1 cellular context compared by ENCODE assay signal in the genomic region with DNA sequence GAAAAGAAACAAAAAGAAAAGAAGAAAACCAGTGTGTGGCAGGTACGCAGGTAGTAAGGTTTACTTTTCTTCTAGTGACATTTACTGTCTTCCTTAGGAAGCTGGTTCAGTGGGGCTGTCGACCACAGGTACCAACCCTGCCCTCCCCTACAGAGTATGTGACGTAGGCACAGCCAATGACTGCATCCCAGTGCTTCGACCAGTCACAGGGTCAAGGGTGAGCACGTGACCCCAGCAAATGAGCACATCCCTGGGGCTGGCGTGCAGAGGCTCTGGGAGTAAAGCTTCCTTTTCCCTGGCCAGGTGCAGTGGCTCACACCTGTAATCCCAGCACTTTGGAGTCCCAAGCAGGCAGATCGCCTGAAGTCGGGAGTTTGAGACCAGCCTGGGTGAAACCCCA.
TF ChIP-seq lines count a peak whose summit lies in the region.

No MANE protein-coding gene starts in this region.

TF ChIP-seq in GM12878, 131 proteins besides CTCF, POLR2A, EP300 and RAD21 (continued from another document):
- no peak for TF ChIP-seq TBL1XR1 (IDR thresholded peaks at IDR 0.05; ENCODE audit: low read depth, low read length)
- TF ChIP-seq SUZ12 (IDR thresholded peaks at IDR 0.05; ENCODE audit: unreplicated experiment): no peak
- TF ChIP-seq LARP7 (IDR thresholded peaks at IDR 0.05): no peak
- TF ChIP-seq GATAD2B (conservative IDR thresholded peaks at IDR 0.05; ENCODE audit: low read depth): no peak
- no peak for TF ChIP-seq POLR2AphosphoS5 (IDR thresholded peaks at IDR 0.05; ENCODE audit: low read length)
- no peak for TF ChIP-seq CHD1 (IDR thresholded peaks at IDR 0.05; ENCODE audit: low read depth, low read length)
- TF ChIP-seq, protein P1, sequence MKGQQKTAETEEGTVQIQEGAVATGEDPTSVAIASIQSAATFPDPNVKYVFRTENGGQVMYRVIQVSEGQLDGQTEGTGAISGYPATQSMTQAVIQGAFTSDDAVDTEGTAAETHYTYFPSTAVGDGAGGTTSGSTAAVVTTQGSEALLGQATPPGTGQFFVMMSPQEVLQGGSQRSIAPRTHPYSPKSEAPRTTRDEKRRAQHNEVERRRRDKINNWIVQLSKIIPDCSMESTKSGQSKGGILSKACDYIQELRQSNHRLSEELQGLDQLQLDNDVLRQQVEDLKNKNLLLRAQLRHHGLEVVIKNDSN (IDR thresholded peaks at IDR 0.05; ENCODE audit: borderline replicate concordance, extremely low read length, insufficient read depth, low read depth, low read length): peak; percentile 96
- no peak for TF ChIP-seq GABPA (IDR thresholded peaks at IDR 0.05; ENCODE audit: low read depth)
- TF ChIP-seq TAF1 (IDR thresholded peaks at IDR 0.05; ENCODE audit: borderline replicate concordance, low read depth, low read length): no peak
- TF ChIP-seq RBBP5 (conservative IDR thresholded peaks at IDR 0.05): no peak
- no peak for TF ChIP-seq CEBPB (IDR thresholded peaks at IDR 0.05; ENCODE audit: borderline replicate concordance in 1 of 2, low read depth in 2 of 2, low read length in 2 of 2)
- no peak for TF ChIP-seq KAT2A (conservative IDR thresholded peaks at IDR 0.05; ENCODE audit: control insufficient read depth, low read depth, low read length)
- TF ChIP-seq IKZF1 (conservative IDR thresholded peaks at IDR 0.05): 0 out of 2 replicates have a peak, but pooled peaks have one; percentile 2
- TF ChIP-seq, protein P2, sequence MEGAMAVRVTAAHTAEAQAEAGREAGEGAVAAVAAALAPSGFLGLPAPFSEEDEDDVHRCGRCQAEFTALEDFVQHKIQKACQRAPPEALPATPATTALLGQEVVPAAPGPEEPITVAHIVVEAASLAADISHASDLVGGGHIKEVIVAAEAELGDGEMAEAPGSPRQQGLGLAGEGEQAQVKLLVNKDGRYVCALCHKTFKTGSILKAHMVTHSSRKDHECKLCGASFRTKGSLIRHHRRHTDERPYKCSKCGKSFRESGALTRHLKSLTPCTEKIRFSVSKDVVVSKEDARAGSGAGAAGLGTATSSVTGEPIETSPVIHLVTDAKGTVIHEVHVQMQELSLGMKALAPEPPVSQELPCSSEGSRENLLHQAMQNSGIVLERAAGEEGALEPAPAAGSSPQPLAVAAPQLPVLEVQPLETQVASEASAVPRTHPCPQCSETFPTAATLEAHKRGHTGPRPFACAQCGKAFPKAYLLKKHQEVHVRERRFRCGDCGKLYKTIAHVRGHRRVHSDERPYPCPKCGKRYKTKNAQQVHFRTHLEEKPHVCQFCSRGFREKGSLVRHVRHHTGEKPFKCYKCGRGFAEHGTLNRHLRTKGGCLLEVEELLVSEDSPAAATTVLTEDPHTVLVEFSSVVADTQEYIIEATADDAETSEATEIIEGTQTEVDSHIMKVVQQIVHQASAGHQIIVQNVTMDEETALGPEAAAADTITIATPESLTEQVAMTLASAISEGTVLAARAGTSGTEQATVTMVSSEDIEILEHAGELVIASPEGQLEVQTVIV (IDR thresholded peaks at IDR 0.05; ENCODE audit: borderline replicate concordance, partially characterized antibody): no peak
- TF ChIP-seq, protein P3, sequence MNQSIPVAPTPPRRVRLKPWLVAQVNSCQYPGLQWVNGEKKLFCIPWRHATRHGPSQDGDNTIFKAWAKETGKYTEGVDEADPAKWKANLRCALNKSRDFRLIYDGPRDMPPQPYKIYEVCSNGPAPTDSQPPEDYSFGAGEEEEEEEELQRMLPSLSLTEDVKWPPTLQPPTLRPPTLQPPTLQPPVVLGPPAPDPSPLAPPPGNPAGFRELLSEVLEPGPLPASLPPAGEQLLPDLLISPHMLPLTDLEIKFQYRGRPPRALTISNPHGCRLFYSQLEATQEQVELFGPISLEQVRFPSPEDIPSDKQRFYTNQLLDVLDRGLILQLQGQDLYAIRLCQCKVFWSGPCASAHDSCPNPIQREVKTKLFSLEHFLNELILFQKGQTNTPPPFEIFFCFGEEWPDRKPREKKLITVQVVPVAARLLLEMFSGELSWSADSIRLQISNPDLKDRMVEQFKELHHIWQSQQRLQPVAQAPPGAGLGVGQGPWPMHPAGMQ (IDR thresholded peaks at IDR 0.05; ENCODE audit: borderline replicate concordance): no peak
- TF ChIP-seq, protein P4, sequence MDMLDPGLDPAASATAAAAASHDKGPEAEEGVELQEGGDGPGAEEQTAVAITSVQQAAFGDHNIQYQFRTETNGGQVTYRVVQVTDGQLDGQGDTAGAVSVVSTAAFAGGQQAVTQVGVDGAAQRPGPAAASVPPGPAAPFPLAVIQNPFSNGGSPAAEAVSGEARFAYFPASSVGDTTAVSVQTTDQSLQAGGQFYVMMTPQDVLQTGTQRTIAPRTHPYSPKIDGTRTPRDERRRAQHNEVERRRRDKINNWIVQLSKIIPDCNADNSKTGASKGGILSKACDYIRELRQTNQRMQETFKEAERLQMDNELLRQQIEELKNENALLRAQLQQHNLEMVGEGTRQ (IDR thresholded peaks at IDR 0.05; ENCODE audit: borderline replicate concordance, low read depth, low read length): peak; percentile 69
- peak; percentile 51 for TF ChIP-seq ATF7 (IDR thresholded peaks at IDR 0.05; ENCODE audit: low read depth)
- TF ChIP-seq BHLHE40 (IDR thresholded peaks at IDR 0.05; ENCODE audit: borderline replicate concordance in 1 of 2, low read depth in 2 of 2, low read length in 1 of 2): peak; percentile 24 to 88; a peak in 2 of 4 replicates
- TF ChIP-seq, protein P5, sequence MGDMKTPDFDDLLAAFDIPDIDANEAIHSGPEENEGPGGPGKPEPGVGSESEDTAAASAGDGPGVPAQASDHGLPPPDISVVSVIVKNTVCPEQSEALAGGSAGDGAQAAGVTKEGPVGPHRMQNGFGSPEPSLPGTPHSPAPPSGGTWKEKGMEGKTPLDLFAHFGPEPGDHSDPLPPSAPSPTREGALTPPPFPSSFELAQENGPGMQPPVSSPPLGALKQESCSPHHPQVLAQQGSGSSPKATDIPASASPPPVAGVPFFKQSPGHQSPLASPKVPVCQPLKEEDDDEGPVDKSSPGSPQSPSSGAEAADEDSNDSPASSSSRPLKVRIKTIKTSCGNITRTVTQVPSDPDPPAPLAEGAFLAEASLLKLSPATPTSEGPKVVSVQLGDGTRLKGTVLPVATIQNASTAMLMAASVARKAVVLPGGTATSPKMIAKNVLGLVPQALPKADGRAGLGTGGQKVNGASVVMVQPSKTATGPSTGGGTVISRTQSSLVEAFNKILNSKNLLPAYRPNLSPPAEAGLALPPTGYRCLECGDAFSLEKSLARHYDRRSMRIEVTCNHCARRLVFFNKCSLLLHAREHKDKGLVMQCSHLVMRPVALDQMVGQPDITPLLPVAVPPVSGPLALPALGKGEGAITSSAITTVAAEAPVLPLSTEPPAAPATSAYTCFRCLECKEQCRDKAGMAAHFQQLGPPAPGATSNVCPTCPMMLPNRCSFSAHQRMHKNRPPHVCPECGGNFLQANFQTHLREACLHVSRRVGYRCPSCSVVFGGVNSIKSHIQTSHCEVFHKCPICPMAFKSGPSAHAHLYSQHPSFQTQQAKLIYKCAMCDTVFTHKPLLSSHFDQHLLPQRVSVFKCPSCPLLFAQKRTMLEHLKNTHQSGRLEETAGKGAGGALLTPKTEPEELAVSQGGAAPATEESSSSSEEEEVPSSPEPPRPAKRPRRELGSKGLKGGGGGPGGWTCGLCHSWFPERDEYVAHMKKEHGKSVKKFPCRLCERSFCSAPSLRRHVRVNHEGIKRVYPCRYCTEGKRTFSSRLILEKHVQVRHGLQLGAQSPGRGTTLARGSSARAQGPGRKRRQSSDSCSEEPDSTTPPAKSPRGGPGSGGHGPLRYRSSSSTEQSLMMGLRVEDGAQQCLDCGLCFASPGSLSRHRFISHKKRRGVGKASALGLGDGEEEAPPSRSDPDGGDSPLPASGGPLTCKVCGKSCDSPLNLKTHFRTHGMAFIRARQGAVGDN (IDR thresholded peaks at IDR 0.05): peak; percentile 31; the same call in 1 of the 2 replicates
- peak; percentile 23; the same call in 1 of the 2 replicates for TF ChIP-seq ZNF207 (IDR thresholded peaks at IDR 0.05; ENCODE audit: borderline replicate concordance)
- peak; percentile 93 for TF ChIP-seq RAD51 (IDR thresholded peaks at IDR 0.05)
- TF ChIP-seq TCF12 (IDR thresholded peaks at IDR 0.05; ENCODE audit: low read depth, low read length): peak; percentile 46; the same call in 1 of the 2 replicates
- no peak for TF ChIP-seq SREBF1 (IDR thresholded peaks at IDR 0.05; ENCODE audit: low read length)
- TF ChIP-seq SUPT20H (IDR thresholded peaks at IDR 0.05; ENCODE audit: borderline replicate concordance, control insufficient read depth, low read depth, low read length): no peak
- TF ChIP-seq ASH2L (IDR thresholded peaks at IDR 0.05; ENCODE audit: borderline replicate concordance, low read depth): no peak
TF ChIP-seq in GM12878: peak in this region for 13.
